ENCODE assay signal across 29 cellular contexts in genomic region chr17:27938864-27939263, GRCh38.
"Had no signal": no experiment of that assay in that cellular context is flagged by ENCODE, and none has a peak within 500 bp of the region (broad histone marks: within the 10 kb centered on the region; RNA-seq: fewer than 3 reads in every experiment).

No MANE protein-coding gene starts in this region.

- H3K27ac Mint-ChIP-seq: activated CD4-positive, alpha-beta T cell treated with anti-CD3 and anti-CD28 coated beads for 36 hours; activated CD4-positive, alpha-beta T cell treated with anti-CD3 and anti-CD28 coated beads, Interleukin-2, amount 10 ng/mL, durations not matched to agents 7 days and 5 days; activated CD8-positive, alpha-beta T cell treated with anti-CD3 and anti-CD28 coated beads, Interleukin-2, amount 10 ng/mL, durations not matched to agents 7 days and 5 days; activated naive CD4-positive, alpha-beta T cell treated with anti-CD3 and anti-CD28 coated beads, Interleukin-2, amount 10 ng/mL, durations not matched to agents 7 days and 5 days; activated naive CD8-positive, alpha-beta T cell; activated naive CD8-positive, alpha-beta T cell treated with anti-CD3 and anti-CD28 coated beads, Interleukin-2, amount 50 U/mL, for 24 hours; activated T-cell treated with anti-CD3 and anti-CD28 coated beads, Interleukin-2, amount 50 U/mL, for 24 hours; activated T-helper 1 cell treated with anti-CD3 and anti-CD28 coated beads, Interleukin-12 subunit alpha, Interleukin-12 subunit beta, Interleukin-2, Interleukin-4 antibody, amounts not matched to agents 30 ng/mL and 10 ng/mL and 1 ng/mL, durations not matched to agents 14 hours and 24 hours and 36 hours; T-helper 1 cell treated with Interleukin-12 subunit alpha and Interleukin-12 subunit beta and Interleukin-4 antibody, amounts not matched to agents 30 μg/mL and 1 μg/mL, for 36 hours; T-helper 2 cell treated with Interferon-gamma antibody and Interleukin-4, amounts not matched to agents 5 μg/mL and 100 μg/mL, for 36 hours had no signal

- H3K4me2 ChIP-seq: SK-N-SH had no signal

- H3K9me3 Mint-ChIP-seq: activated naive CD4-positive, alpha-beta T cell treated with anti-CD3 and anti-CD28 coated beads, Interleukin-2, amount 10 ng/mL, durations not matched to agents 7 days and 5 days; activated naive CD8-positive, alpha-beta T cell treated with anti-CD3 and anti-CD28 coated beads, Interleukin-2, amount 50 U/mL, for 24 hours; activated T-cell treated with anti-CD3 and anti-CD28 coated beads, Interleukin-2, amount 50 U/mL, for 24 hours; activated T-helper 1 cell treated with anti-CD3 and anti-CD28 coated beads, Interleukin-12 subunit alpha, Interleukin-12 subunit beta, Interleukin-2, Interleukin-4 antibody, amounts not matched to agents 30 ng/mL and 10 ng/mL and 1 ng/mL, durations not matched to agents 14 hours and 24 hours and 36 hours; T-helper 1 cell treated with Interleukin-12 subunit alpha and Interleukin-12 subunit beta and Interleukin-4 antibody, amounts not matched to agents 30 μg/mL and 1 μg/mL, for 36 hours; T-helper 2 cell treated with Interferon-gamma antibody and Interleukin-4, amounts not matched to agents 5 μg/mL and 100 μg/mL, for 36 hours had no signal

- H3K36me3 Mint-ChIP-seq: activated naive CD4-positive, alpha-beta T cell treated with anti-CD3 and anti-CD28 coated beads, Interleukin-2, amount 10 ng/mL, durations not matched to agents 7 days and 5 days had no signal

- H3K4me1 ChIP-seq: breast epithelium, Peyer's patch, SJSA1 had no signal

- H3K4me1 Mint-ChIP-seq: activated CD4-positive, alpha-beta T cell treated with anti-CD3 and anti-CD28 coated beads for 36 hours; activated CD4-positive, alpha-beta T cell treated with anti-CD3 and anti-CD28 coated beads, Interleukin-2, amount 10 ng/mL, durations not matched to agents 7 days and 5 days; activated naive CD4-positive, alpha-beta T cell treated with anti-CD3 and anti-CD28 coated beads, Interleukin-2, amount 10 ng/mL, durations not matched to agents 7 days and 5 days had no signal

- DNase-seq: activated CD4-positive, alpha-beta T cell treated with anti-CD3 and anti-CD28 coated beads for 36 hours; activated CD4-positive, alpha-beta T cell treated with anti-CD3 and anti-CD28 coated beads, Interleukin-2, amount 10 ng/mL, durations not matched to agents 7 days and 5 days; activated CD4-positive, alpha-beta T cell treated with anti-CD3 and anti-CD28 coated beads, Interleukin-2, amount 50 U/mL, for 48 hours; activated CD8-positive, alpha-beta T cell treated with anti-CD3 and anti-CD28 coated beads, Interleukin-2, amount 10 ng/mL, durations not matched to agents 7 days and 5 days; activated gamma-delta T cell treated with Interleukin-2 at 50 U/mL for 16 hours; activated naive CD4-positive, alpha-beta T cell treated with anti-CD3 and anti-CD28 coated beads, Interleukin-2, amount 10 ng/mL, durations not matched to agents 7 days and 5 days; activated naive CD8-positive, alpha-beta T cell treated with anti-CD3 and anti-CD28 coated beads, Interleukin-2, amount 50 U/mL, for 24 hours; activated T-cell treated with anti-CD3 and anti-CD28 coated beads, Interleukin-2, amount 50 U/mL, for 24 hours; amniotic stem cell; body of pancreas; NCI-H1105; NCI-H1436; NCI-H1694; NCI-H1930; NCI-H345; NCI-H524 treated with DMSO at 0.1 percent for 48 hours; NCI-H748 treated with DMSO at 0.1 percent for 48 hours; NK-92 treated with Interleukin-12 subunit alpha and Interleukin-12 subunit beta, amount 100 ng/mL, for 24 hours; PC-3; Peyer's patch; RPMI8226; SHP77 treated with DMSO at 0.1 percent for 48 hours; SK-N-SH had no signal

- ATAC-seq: activated CD4-positive, alpha-beta T cell treated with anti-CD3 and anti-CD28 coated beads for 36 hours; activated CD8-positive, alpha-beta T cell treated with anti-CD3 and anti-CD28 coated beads, Interleukin-2, amount 10 ng/mL, durations not matched to agents 7 days and 5 days; activated naive CD8-positive, alpha-beta T cell treated with anti-CD3 and anti-CD28 coated beads, Interleukin-2, amount 50 U/mL, for 24 hours; body of pancreas; PC-3 had no signal

- H3K9me3 ChIP-seq: body of pancreas, Peyer's patch, SJSA1, SK-N-SH had no signal

- H3K27ac ChIP-seq: body of pancreas, breast epithelium, Peyer's patch, SJSA1 had no signal

- H3K9ac ChIP-seq: SK-N-SH had no signal

- H3K27me3 ChIP-seq: body of pancreas, breast epithelium, Peyer's patch had no signal

- H3K4me3 Mint-ChIP-seq: activated CD4-positive, alpha-beta T cell treated with anti-CD3 and anti-CD28 coated beads for 36 hours; activated CD4-positive, alpha-beta T cell treated with anti-CD3 and anti-CD28 coated beads, Interleukin-2, amount 10 ng/mL, durations not matched to agents 7 days and 5 days; activated CD8-positive, alpha-beta T cell treated with anti-CD3 and anti-CD28 coated beads, Interleukin-2, amount 10 ng/mL, durations not matched to agents 7 days and 5 days; activated naive CD4-positive, alpha-beta T cell treated with anti-CD3 and anti-CD28 coated beads, Interleukin-2, amount 10 ng/mL, durations not matched to agents 7 days and 5 days; activated naive CD8-positive, alpha-beta T cell; activated naive CD8-positive, alpha-beta T cell treated with anti-CD3 and anti-CD28 coated beads, Interleukin-2, amount 50 U/mL, for 24 hours; activated T-cell treated with anti-CD3 and anti-CD28 coated beads, Interleukin-2, amount 50 U/mL, for 24 hours; activated T-helper 1 cell treated with anti-CD3 and anti-CD28 coated beads, Interleukin-12 subunit alpha, Interleukin-12 subunit beta, Interleukin-2, Interleukin-4 antibody, amounts not matched to agents 30 ng/mL and 10 ng/mL and 1 ng/mL, durations not matched to agents 14 hours and 24 hours and 36 hours; T-helper 1 cell treated with Interleukin-12 subunit alpha and Interleukin-12 subunit beta and Interleukin-4 antibody, amounts not matched to agents 30 μg/mL and 1 μg/mL, for 36 hours; T-helper 2 cell treated with Interferon-gamma antibody and Interleukin-4, amounts not matched to agents 5 μg/mL and 100 μg/mL, for 36 hours had no signal

- H3K36me3 ChIP-seq: breast epithelium, Peyer's patch, SJSA1 had no signal

- H3K4me3 ChIP-seq: body of pancreas, breast epithelium, Peyer's patch, SJSA1 had no signal
